In the genomic region with DNA sequence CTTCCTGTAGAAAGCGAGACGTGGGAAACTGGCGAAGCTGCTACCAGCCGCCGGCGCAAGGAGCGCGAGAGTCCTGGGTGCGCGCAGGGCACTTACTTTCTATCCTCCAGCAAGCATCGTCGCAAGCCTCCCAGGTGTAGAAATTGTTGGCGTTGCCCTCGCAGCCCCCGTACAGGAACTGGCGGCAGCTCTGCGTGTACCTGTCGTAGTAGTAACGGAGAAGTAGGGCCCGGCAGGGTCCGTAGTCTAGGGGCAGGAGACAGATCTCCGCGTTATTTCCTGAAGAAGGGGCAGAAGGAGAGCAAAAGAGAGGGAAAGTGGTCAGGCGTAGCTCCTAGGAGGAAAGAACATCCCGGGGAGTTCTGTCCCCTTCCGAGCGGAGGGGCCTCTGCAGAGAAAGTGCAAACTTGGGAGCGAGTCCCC, we compare ENCODE assay signal across 8 cellular contexts. TPM values are rescaled to one million over a fixed set of nuclear protein-coding genes. Genes with fewer than 3 reads are reported as not detected.
DNase-seq lines count a peak whose midpoint lies in the region; ATAC-seq, FAIRE-seq and TF ChIP-seq lines count a peak whose summit lies in the region.

No MANE protein-coding gene starts in this region.

- H3K27ac ChIP-seq in CD8-positive, alpha-beta T cell (ENCODE audit: low read depth, low read length): no peak overlapping the region

- POLR2A ChIA-PET in CD8-positive, alpha-beta T cell (lab: Charles Lee): interaction anchor here (0.6 kb wide), 1 partner anchor 530 kb away, joined by 3 read pairs; no protein-coding TSS in a partner anchor

- no peaks in the 10 kb centered on the region for H3K27me3 ChIP-seq in CD8-positive, alpha-beta T cell (ENCODE audit: insufficient read depth, low read length)

- H3K4me1 ChIP-seq in CD8-positive, alpha-beta T cell (ENCODE audit: insufficient read depth, low read length): no peaks in the 10 kb centered on the region

- in situ Hi-C loops in astrocyte of the cerebellum (cut with HindIII; ENCODE audit: low sequenced_read_pairs): no loop called here

- ATAC-seq in CD8-positive, alpha-beta T cell: no peak
- ATAC-seq in GM19438 (IDR thresholded peaks at IDR 0.05; ENCODE audit: low read depth, unreplicated experiment): peak; percentile 63

- no peak overlapping the region for H3K27ac Mint-ChIP-seq in CD8-positive, alpha-beta T cell
- no peak overlapping the region for H3K27ac Mint-ChIP-seq in stimulated activated naive CD8-positive, alpha-beta T cell treated with anti-CD3 and anti-CD28 coated beads, Interleukin-15, Interleukin-2, amounts not matched to agents 100 ng/mL and 50 ng/mL, for 24 hours

- H3K36me3 Mint-ChIP-seq in CD8-positive, alpha-beta T cell: no peaks in the 10 kb centered on the region
- H3K36me3 Mint-ChIP-seq in stimulated activated naive CD8-positive, alpha-beta T cell treated with anti-CD3 and anti-CD28 coated beads, Interleukin-15, Interleukin-2, amounts not matched to agents 100 ng/mL and 50 ng/mL, for 24 hours (ENCODE audit: low read depth): peaks cover 4% of the 10 kb centered on the region

- no peak for TF ChIP-seq CTCF in CD8-positive, alpha-beta T cell (IDR thresholded peaks at IDR 0.05)
- TF ChIP-seq CTCF in astrocyte of the cerebellum (IDR thresholded peaks at IDR 0.05; ENCODE audit: low read depth, low read length, missing control alignments): peak; percentile 9

- H3K4me3 ChIP-seq in CD8-positive, alpha-beta T cell (ENCODE audit: low read depth, low read length): no peak overlapping the region
- H3K4me3 ChIP-seq in astrocyte of the cerebellum (ENCODE audit: low read depth, low read length): peak overlapping the region; percentile 59

- CTCF ChIA-PET in CD8-positive, alpha-beta T cell (lab: Charles Lee): no interaction called here

- H3K9me3 Mint-ChIP-seq in CD8-positive, alpha-beta T cell: no peaks in the 10 kb centered on the region
- H3K9me3 Mint-ChIP-seq in stimulated activated naive CD8-positive, alpha-beta T cell treated with anti-CD3 and anti-CD28 coated beads, Interleukin-15, Interleukin-2, amounts not matched to agents 100 ng/mL and 50 ng/mL, for 24 hours: no peaks in the 10 kb centered on the region

- DNase-seq in CD8-positive, alpha-beta T cell: no peak
- DNase-seq in HuH-7.5 (ENCODE audit: low spot score): peak; percentile 20
- DNase-seq in astrocyte of the cerebellum (ENCODE audit: low read depth): no peak
- DNase-seq in islet precursor cell: peak; percentile 83
- DNase-seq in urothelium cell line (ENCODE audit: low spot score): no peak
- DNase-seq in NCI-H1092 (lab: John Stamatoyannopoulos, UW): no peak

- peaks cover 11% of the 10 kb centered on the region for H3K4me1 Mint-ChIP-seq in CD8-positive, alpha-beta T cell (ENCODE audit: low read depth)
- peaks cover 14% of the 10 kb centered on the region for H3K4me1 Mint-ChIP-seq in stimulated activated naive CD8-positive, alpha-beta T cell treated with anti-CD3 and anti-CD28 coated beads, Interleukin-15, Interleukin-2, amounts not matched to agents 100 ng/mL and 50 ng/mL, for 24 hours (ENCODE audit: low read depth)

- peaks cover 49% of the 10 kb centered on the region for H3K27me3 Mint-ChIP-seq in CD8-positive, alpha-beta T cell (ENCODE audit: low read depth)
- H3K27me3 Mint-ChIP-seq in stimulated activated naive CD8-positive, alpha-beta T cell treated with anti-CD3 and anti-CD28 coated beads, Interleukin-15, Interleukin-2, amounts not matched to agents 100 ng/mL and 50 ng/mL, for 24 hours: peaks cover 60% of the 10 kb centered on the region

- no peaks in the 10 kb centered on the region for H3K36me3 ChIP-seq in CD8-positive, alpha-beta T cell (ENCODE audit: insufficient read depth, low read length)

- peak overlapping the region; percentile 42 for H3K4me3 Mint-ChIP-seq in CD8-positive, alpha-beta T cell
- H3K4me3 Mint-ChIP-seq in stimulated activated naive CD8-positive, alpha-beta T cell treated with anti-CD3 and anti-CD28 coated beads, Interleukin-15, Interleukin-2, amounts not matched to agents 100 ng/mL and 50 ng/mL, for 24 hours: peak overlapping the region; percentile 69

- intact Hi-C loops in CD8-positive, alpha-beta T cell (cut with DNase I, micrococcal nuclease): no loop called here

- FAIRE-seq in urothelium cell line (lab: Jason Lieb, UNC): no peak

- H3K9me3 ChIP-seq in CD8-positive, alpha-beta T cell (ENCODE audit: low read length): no peaks in the 10 kb centered on the region

RNA-seq across cellular contexts. Expression of gene TFPI2, which starts 0.5 kb away (rescaled TPM):
- not detected for total RNA-seq in CD8-positive, alpha-beta T cell

RNA-seq across cellular contexts. Expression of gene GNGT1, which starts 16.3 kb away (rescaled TPM):
- not detected for total RNA-seq in CD8-positive, alpha-beta T cell

RNA-seq across cellular contexts. Expression of gene GNG11, which starts 31.5 kb away (rescaled TPM):
- not detected for total RNA-seq in CD8-positive, alpha-beta T cell

Comparison
In these comparisons a context has a peak if more than half of its experiments do, and no peak if none do; other contexts are left out.
1. DNase-seq: peak in HuH-7.5 (single experiment) and islet precursor cell (single experiment); none in CD8-positive, alpha-beta T cell (0 of 7), astrocyte of the cerebellum (single experiment), urothelium cell line (single experiment) and NCI-H1092 (single experiment).